Comparison of ENCODE assay signal across 26 cellular contexts in genomic region chr2:112244854-112245253, GRCh38.
"Had no signal": no experiment of that assay in that cellular context is flagged by ENCODE, and none has a peak within 500 bp of the region (broad histone marks: within the 10 kb centered on the region; RNA-seq: fewer than 3 reads in every experiment).

No MANE protein-coding gene starts in this region.

- H3K4me3 Mint-ChIP-seq: immature natural killer cell, memory B cell, natural killer cell had no signal

- H3K27me3 Mint-ChIP-seq: memory B cell had no signal

- DNase-seq: dorsolateral prefrontal cortex; effector CD4-positive, alpha-beta T cell; hypothalamus; immature natural killer cell; islet precursor cell; kidney glomerular epithelial cell; left colon; left ventricle myocardium superior; natural killer cell; occipital lobe; ovary; posterior cingulate gyrus; psoas muscle; right cardiac atrium; spleen; stimulated activated CD4-positive, alpha-beta T cell treated with anti-CD3 and anti-CD28 coated beads, Interleukin-2, amount 100 ng/mL, for 48 hours; stimulated activated CD8-positive, alpha-beta memory T cell treated with anti-CD3 and anti-CD28 coated beads, Interleukin-4, amount 100 ng/mL, for 48 hours; stimulated activated naive CD4-positive, alpha-beta T cell treated with Interleukin-2 at 50 U/mL for 16 hours; stomach; thyroid gland; trophoblast cell had no signal

- H3K4me1 ChIP-seq: psoas muscle, stomach, vagina had no signal

- FAIRE-seq: frontal cortex had no signal

- H3K4me3 ChIP-seq: dorsolateral prefrontal cortex, lung, ovary, psoas muscle, skin epidermis, spleen, stomach, thyroid gland, vagina had no signal

- H3K36me3 Mint-ChIP-seq: natural killer cell had no signal

- H3K27me3 ChIP-seq: dorsolateral prefrontal cortex, ovary, spleen, stomach, thyroid gland, vagina had no signal

- ATAC-seq: left colon, left ventricle myocardium superior, natural killer cell, psoas muscle, right cardiac atrium had no signal

- H3K9me3 ChIP-seq: ovary, psoas muscle, spleen, stomach, thyroid gland, vagina had no signal

- H3K36me3 ChIP-seq: ovary had no signal

- H3K9me3 Mint-ChIP-seq: immature natural killer cell, memory B cell, natural killer cell had no signal

- H3K4me1 Mint-ChIP-seq: natural killer cell had no signal

- H3K27ac ChIP-seq: dorsolateral prefrontal cortex, ovary, psoas muscle, skin epidermis, spleen, stomach, thyroid gland, vagina had no signal

- H3K27ac Mint-ChIP-seq: immature natural killer cell, memory B cell, natural killer cell had no signal
